Comparison of ENCODE assay signal across 1 cellular context in the genomic region with DNA sequence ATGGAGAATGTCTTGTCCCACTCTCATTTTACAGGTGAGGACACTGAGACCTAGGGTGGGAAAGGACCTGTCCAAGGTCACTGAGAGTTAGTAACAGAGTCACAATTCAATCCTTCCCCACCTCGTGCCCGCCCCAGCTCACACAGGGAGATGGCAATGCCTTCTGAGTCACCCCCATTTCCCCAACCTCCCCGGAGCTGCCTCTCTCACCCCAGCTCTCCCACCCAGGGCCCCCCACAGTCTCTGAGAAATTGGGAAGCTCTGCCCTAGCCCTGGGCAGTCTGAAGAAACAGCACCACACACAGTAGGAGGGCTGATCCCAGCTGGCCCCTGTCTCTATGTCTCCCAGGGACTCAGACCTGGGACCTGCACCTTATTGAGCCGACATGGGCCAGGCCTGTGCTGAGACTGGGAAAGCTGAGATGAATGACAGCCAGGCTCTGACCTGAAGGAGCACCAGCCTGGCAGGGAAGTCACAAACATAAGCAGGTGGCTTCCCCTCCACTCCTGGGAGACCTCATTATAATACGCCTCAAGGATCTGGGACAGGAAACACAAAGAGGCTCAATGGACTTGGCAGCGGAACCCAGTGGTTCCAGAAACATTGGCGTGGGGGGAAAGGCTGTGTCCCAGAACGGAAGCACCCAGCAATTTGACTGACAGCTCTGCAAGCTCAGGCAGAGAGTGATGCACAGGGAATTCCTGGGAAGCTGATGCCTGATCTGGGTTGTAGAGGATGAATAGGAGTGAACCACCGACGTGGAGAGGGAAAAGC.
TF ChIP-seq lines count a peak whose summit lies in the region.

No MANE protein-coding gene starts in this region.

TF ChIP-seq in K562, 482 proteins besides CTCF, POLR2A, EP300 and RAD21:
- TF ChIP-seq, protein P1, sequence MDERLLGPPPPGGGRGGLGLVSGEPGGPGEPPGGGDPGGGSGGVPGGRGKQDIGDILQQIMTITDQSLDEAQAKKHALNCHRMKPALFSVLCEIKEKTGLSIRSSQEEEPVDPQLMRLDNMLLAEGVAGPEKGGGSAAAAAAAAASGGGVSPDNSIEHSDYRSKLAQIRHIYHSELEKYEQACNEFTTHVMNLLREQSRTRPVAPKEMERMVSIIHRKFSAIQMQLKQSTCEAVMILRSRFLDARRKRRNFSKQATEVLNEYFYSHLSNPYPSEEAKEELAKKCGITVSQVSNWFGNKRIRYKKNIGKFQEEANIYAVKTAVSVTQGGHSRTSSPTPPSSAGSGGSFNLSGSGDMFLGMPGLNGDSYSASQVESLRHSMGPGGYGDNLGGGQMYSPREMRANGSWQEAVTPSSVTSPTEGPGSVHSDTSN (CRISPR knock-in tag; IDR thresholded peaks at IDR 0.05; ENCODE audit: low read depth), result no peak
- TF ChIP-seq, protein P1 (tag; conservative IDR thresholded peaks at IDR 0.05; ENCODE audit: low read depth), result 0 out of 2 replicates have a peak, but pooled peaks have one; percentile 9
- TF ChIP-seq, protein P2, sequence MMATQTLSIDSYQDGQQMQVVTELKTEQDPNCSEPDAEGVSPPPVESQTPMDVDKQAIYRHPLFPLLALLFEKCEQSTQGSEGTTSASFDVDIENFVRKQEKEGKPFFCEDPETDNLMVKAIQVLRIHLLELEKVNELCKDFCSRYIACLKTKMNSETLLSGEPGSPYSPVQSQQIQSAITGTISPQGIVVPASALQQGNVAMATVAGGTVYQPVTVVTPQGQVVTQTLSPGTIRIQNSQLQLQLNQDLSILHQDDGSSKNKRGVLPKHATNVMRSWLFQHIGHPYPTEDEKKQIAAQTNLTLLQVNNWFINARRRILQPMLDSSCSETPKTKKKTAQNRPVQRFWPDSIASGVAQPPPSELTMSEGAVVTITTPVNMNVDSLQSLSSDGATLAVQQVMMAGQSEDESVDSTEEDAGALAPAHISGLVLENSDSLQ (IDR thresholded peaks at IDR 0.05), result peak; percentile 79
- TF ChIP-seq GABPA (tag; conservative IDR thresholded peaks at IDR 0.05; ENCODE audit: low read depth), result peak; percentile 56
- no peak for TF ChIP-seq BRD9 (IDR thresholded peaks at IDR 0.05; ENCODE audit: low read depth, partially characterized antibody)
- TF ChIP-seq ESRRA (IDR thresholded peaks at IDR 0.05; ENCODE audit: borderline replicate concordance, low read depth), result no peak
- TF ChIP-seq HDAC3 (IDR thresholded peaks at IDR 0.05; ENCODE audit: borderline replicate concordance, partially characterized antibody), result no peak
- no peak for TF ChIP-seq SMAD1 (IDR thresholded peaks at IDR 0.05; ENCODE audit: low read depth, low read length, partially characterized antibody)
- TF ChIP-seq, protein P3, sequence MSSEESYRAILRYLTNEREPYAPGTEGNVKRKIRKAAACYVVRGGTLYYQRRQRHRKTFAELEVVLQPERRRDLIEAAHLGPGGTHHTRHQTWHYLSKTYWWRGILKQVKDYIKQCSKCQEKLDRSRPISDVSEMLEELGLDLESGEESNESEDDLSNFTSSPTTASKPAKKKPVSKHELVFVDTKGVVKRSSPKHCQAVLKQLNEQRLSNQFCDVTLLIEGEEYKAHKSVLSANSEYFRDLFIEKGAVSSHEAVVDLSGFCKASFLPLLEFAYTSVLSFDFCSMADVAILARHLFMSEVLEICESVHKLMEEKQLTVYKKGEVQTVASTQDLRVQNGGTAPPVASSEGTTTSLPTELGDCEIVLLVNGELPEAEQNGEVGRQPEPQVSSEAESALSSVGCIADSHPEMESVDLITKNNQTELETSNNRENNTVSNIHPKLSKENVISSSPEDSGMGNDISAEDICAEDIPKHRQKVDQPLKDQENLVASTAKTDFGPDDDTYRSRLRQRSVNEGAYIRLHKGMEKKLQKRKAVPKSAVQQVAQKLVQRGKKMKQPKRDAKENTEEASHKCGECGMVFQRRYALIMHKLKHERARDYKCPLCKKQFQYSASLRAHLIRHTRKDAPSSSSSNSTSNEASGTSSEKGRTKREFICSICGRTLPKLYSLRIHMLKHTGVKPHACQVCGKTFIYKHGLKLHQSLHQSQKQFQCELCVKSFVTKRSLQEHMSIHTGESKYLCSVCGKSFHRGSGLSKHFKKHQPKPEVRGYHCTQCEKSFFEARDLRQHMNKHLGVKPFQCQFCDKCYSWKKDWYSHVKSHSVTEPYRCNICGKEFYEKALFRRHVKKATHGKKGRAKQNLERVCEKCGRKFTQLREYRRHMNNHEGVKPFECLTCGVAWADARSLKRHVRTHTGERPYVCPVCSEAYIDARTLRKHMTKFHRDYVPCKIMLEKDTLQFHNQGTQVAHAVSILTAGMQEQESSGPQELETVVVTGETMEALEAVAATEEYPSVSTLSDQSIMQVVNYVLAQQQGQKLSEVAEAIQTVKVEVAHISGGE (CRISPR knock-in tag; IDR thresholded peaks at IDR 0.05), result peak in 1 of 3 experiments; percentile 42; a peak in 2 of 6 replicates
